Comparison of ENCODE assay signal across 8 cellular contexts in genomic region chr9:133991211-133991921, GRCh38. TPM values are rescaled to one million over a fixed set of nuclear protein-coding genes. Genes with fewer than 3 reads are reported as not detected.
DNase-seq lines count a peak whose midpoint lies in the region; ATAC-seq, FAIRE-seq and TF ChIP-seq lines count a peak whose summit lies in the region.

No MANE protein-coding gene starts in this region.

- peaks cover 3% of the 10 kb centered on the region for H3K27me3 Mint-ChIP-seq in activated naive CD4-positive, alpha-beta T cell treated with anti-CD3 and anti-CD28 coated beads for 36 hours (ENCODE audit: low read depth)

- TF ChIP-seq CTCF in bronchial epithelial cell (IDR thresholded peaks at IDR 0.05; ENCODE audit: insufficient read depth, low read length, severe bottlenecking) (no peak), lung (IDR thresholded peaks at IDR 0.05; ENCODE audit: control extremely low read depth, extremely low read depth) (no peak), vagina (IDR thresholded peaks at IDR 0.05) (no peak)

- H3K27ac ChIP-seq in HUES6 (ENCODE audit: low read depth, low read length) (no peak overlapping the region), lung (ENCODE audit: low read depth in 1 of 2, low read length in 1 of 2) (peak overlapping the region in 1 of 2 donors; percentile 85), vagina (peak overlapping the region; percentile 5)

- H3K4me1 ChIP-seq in HUES6 (ENCODE audit: control insufficient read depth, insufficient read depth, low read length) (peaks cover 30% of the 10 kb centered on the region), lung (ENCODE audit: control insufficient read depth in 2 of 2, insufficient read depth in 2 of 2, low read length in 2 of 2) (peaks cover 0 to 15% of the 10 kb centered on the region in 2 donors), vagina (peaks cover 25% of the 10 kb centered on the region)

- intact Hi-C loops in activated naive CD4-positive, alpha-beta T cell treated with anti-CD3 and anti-CD28 coated beads for 36 hours (cut with micrococcal nuclease): loop anchor here (5.0 to 10.0 kb wide), 2 partner anchors 334 to 397 kb away; no protein-coding TSS in a partner anchor
- intact Hi-C loops in vagina (cut with DNase I): no loop called here

- CTCF ChIA-PET in activated naive CD4-positive, alpha-beta T cell treated with anti-CD3 and anti-CD28 coated beads for 36 hours (lab: Charles Lee): interaction anchor here (0.6 kb wide), 1 partner anchor 143 kb away, joined by 3 read pairs; no protein-coding TSS in a partner anchor

- WGBS in lung, 2 donors: 1 to 2% methylated on average over 52 to 82 of the region's 82 CpGs

- no peak for ATAC-seq in lung (ENCODE audit: insufficient read depth, low FRiP score)

- no peaks in the 10 kb centered on the region for H3K9me3 Mint-ChIP-seq in activated naive CD4-positive, alpha-beta T cell treated with anti-CD3 and anti-CD28 coated beads for 36 hours

- no peaks in the 10 kb centered on the region for H3K27me3 ChIP-seq in HUES6 (ENCODE audit: control insufficient read depth, insufficient read depth, low read length)
- no peaks in the 10 kb centered on the region for H3K27me3 ChIP-seq in bronchial epithelial cell (ENCODE audit: control insufficient read depth, insufficient read depth, low read length)
- H3K27me3 ChIP-seq in lung (ENCODE audit: control insufficient read depth, insufficient read depth): no peaks in the 10 kb centered on the region
- no peaks in the 10 kb centered on the region for H3K27me3 ChIP-seq in vagina

- H3K9ac ChIP-seq in HUES6 (ENCODE audit: low read length): peak overlapping the region; percentile 86

- H3K36me3 Mint-ChIP-seq in activated naive CD4-positive, alpha-beta T cell treated with anti-CD3 and anti-CD28 coated beads for 36 hours (ENCODE audit: low read depth): no peaks in the 10 kb centered on the region

- peaks cover 2% of the 10 kb centered on the region for H3K4me1 Mint-ChIP-seq in activated naive CD4-positive, alpha-beta T cell treated with anti-CD3 and anti-CD28 coated beads for 36 hours (ENCODE audit: low read depth)

- H3K4me3 ChIP-seq in HUES6 (ENCODE audit: low read depth, low read length): peak overlapping the region; percentile 96
- peak overlapping the region; percentile 78 for H3K4me3 ChIP-seq in bronchial epithelial cell (ENCODE audit: low read depth, low read length)
- H3K4me3 ChIP-seq in lung: peak overlapping the region; percentile 68
- H3K4me3 ChIP-seq in vagina: peak overlapping the region; percentile 60 to 81

- H3K36me3 ChIP-seq in HUES6 (ENCODE audit: control insufficient read depth, insufficient read depth, low read length) (no peaks in the 10 kb centered on the region), bronchial epithelial cell (ENCODE audit: control insufficient read depth, insufficient read depth, low read length) (peaks cover 3% of the 10 kb centered on the region), lung (ENCODE audit: control insufficient read depth in 2 of 2, insufficient read depth in 2 of 2, low read length in 2 of 2) (peaks cover 0 to under 1% of the 10 kb centered on the region in 2 donors), vagina (no peaks in the 10 kb centered on the region)

- H3K9me3 ChIP-seq in HUES6 (ENCODE audit: control insufficient read depth, insufficient read depth, low read depth, low read length) (no peaks in the 10 kb centered on the region), lung (ENCODE audit: control insufficient read depth in 2 of 2, insufficient read depth in 1 of 2, low read length in 1 of 2) (no peaks in the 10 kb centered on the region), vagina (no peaks in the 10 kb centered on the region)

- no peak overlapping the region for H3K27ac Mint-ChIP-seq in activated naive CD4-positive, alpha-beta T cell treated with anti-CD3 and anti-CD28 coated beads for 36 hours

- TF ChIP-seq POLR2A in vagina (IDR thresholded peaks at IDR 0.05): no peak

- no peak for FAIRE-seq in bronchial epithelial cell (lab: Jason Lieb, UNC)

- DNase-seq in activated naive CD4-positive, alpha-beta T cell treated with anti-CD3 and anti-CD28 coated beads for 36 hours: no peak
- no peak for DNase-seq in activated naive CD4-positive, alpha-beta T cell treated with Interleukin-2 at 50 U/mL for 16 hours
- DNase-seq in bronchial epithelial cell (ENCODE audit: low read depth): no peak
- no peak for DNase-seq in lung (ENCODE audit: low spot score)
- DNase-seq in vagina (ENCODE audit: extremely low spot score in 2 of 2): no peak
- DNase-seq in NCI-H2107 treated with DMSO at 0.1 percent for 48 hours (lab: John Stamatoyannopoulos, UW; ENCODE audit: unreplicated experiment): no peak
- no peak for DNase-seq in GM19240 (ENCODE audit: insufficient read length, low spot score)

- H3K4me3 Mint-ChIP-seq in activated naive CD4-positive, alpha-beta T cell treated with anti-CD3 and anti-CD28 coated beads for 36 hours: peak overlapping the region; percentile 55

RNA-seq across cellular contexts. Expression of gene VAV2, which starts 0.8 kb away (rescaled TPM):
- 1 to 10 TPM; 3.4 to 3.8 TPM for total RNA-seq in activated naive CD4-positive, alpha-beta T cell treated with anti-CD3 and anti-CD28 coated beads for 36 hours
- 23.0 and 46.6 TPM in 2 replicates for total RNA-seq in bronchial epithelial cell
- 10 to 100 TPM; 19.3 to 28.2 TPM for total RNA-seq in lung
- 10 to 100 TPM; 13.0 to 13.2 TPM for polyA plus RNA-seq in lung
- total RNA-seq in vagina: 8.3 TPM

RNA-seq across cellular contexts. Expression of gene BRD3OS, which starts 33.9 kb away (rescaled TPM):
- total RNA-seq in activated naive CD4-positive, alpha-beta T cell treated with anti-CD3 and anti-CD28 coated beads for 36 hours: 1 to 10 TPM; 6.3 to 6.7 TPM
- total RNA-seq in bronchial epithelial cell: 5.6 and 5.8 TPM in 2 replicates
- 10 to 100 TPM; 20.7 TPM for total RNA-seq in lung
- polyA plus RNA-seq in lung: 1 to 10 TPM; 7.1 to 9.1 TPM
- total RNA-seq in vagina: 13.0 TPM
